ENCODE assay signal across 10 cellular contexts in the genomic region with DNA sequence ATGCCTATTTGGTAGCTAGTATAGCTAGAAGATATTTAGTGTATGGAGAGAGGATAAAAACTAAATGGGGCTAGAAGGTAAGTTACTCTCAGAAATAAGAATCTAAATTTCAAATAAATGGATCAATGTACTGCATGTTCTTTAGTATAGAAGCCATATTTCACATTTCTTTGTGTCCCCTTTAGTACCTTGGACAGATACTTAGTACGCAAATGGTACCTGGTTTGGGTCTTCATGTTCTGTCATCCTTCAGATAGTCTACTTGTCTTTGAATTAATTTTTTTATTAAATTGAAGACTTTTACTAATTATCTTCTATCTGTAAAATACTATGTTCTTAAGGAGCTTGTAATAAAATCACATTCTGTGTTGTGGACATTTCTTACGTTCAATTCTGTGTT. TPM values are rescaled to one million over a fixed set of nuclear protein-coding genes. Genes with fewer than 3 reads are reported as not detected.
"Had no signal": no experiment of that assay in that cellular context is flagged by ENCODE, and none has a peak within 500 bp of the region (broad histone marks: within the 10 kb centered on the region; RNA-seq: fewer than 3 reads in every experiment).

No MANE protein-coding gene starts in this region.

- H3K27ac ChIP-seq: HL-60, KMS-11 had no signal

- H3K4me2 ChIP-seq: KMS-11 had no signal

- H3K4me3 Mint-ChIP-seq: IgD-negative memory B cell had no signal

- ATAC-seq: HepG2, K562 had no signal

- H3K36me3 Mint-ChIP-seq: IgD-negative memory B cell had no signal

- H3K4me1 Mint-ChIP-seq: IgD-negative memory B cell had no signal

- H3K27ac Mint-ChIP-seq: IgD-negative memory B cell had no signal

- H3K4me3 ChIP-seq: K562 had no signal

- DNase-seq: IMR-90, KBM-7, KG1 had no signal

- H3K9ac ChIP-seq: KMS-11 had no signal

RNA-seq across cellular contexts. Expression of a gene that starts 26.3 kb away (rescaled TPM):
- total RNA-seq: HepG2, HT1080, IMR-90 had no signal
- polyA plus RNA-seq: HepG2, IgD-negative memory B cell, IMR-90 had no signal

RNA-seq across cellular contexts. Expression of a gene that starts 42.3 kb away (rescaled TPM):
- total RNA-seq: HepG2, HT-29, HT1080 had no signal
- polyA plus RNA-seq: HepG2, IgD-negative memory B cell, IMR-90 had no signal

RNA-seq across cellular contexts. Expression of a gene that starts 42.4 kb away (rescaled TPM):
- polyA plus RNA-seq: IgD-negative memory B cell had no signal
